In genomic region chr2:230714122-230714453, GRCh38 we compare ENCODE assay signal across 8 cellular contexts. TPM values are rescaled to one million over a fixed set of nuclear protein-coding genes. Genes with fewer than 3 reads are reported as not detected.
DNase-seq lines count a peak whose midpoint lies in the region; ATAC-seq and TF ChIP-seq lines count a peak whose summit lies in the region.

No MANE protein-coding gene starts in this region.

- peak overlapping the region; percentile 91 for H3K27ac Mint-ChIP-seq in activated CD4-positive, alpha-beta memory T cell treated with anti-CD3 and anti-CD28 coated beads for 36 hours
- H3K27ac Mint-ChIP-seq in natural killer cell treated with Interleukin-12 subunit alpha and Interleukin-12 subunit beta and Interleukin-15 and Interleukin-18, amount 100 ng/mL, for 72 hours: peak overlapping the region; percentile 90 to 91

- no peaks in the 10 kb centered on the region for H3K27me3 Mint-ChIP-seq in activated CD4-positive, alpha-beta memory T cell treated with anti-CD3 and anti-CD28 coated beads for 36 hours
- no peaks in the 10 kb centered on the region for H3K27me3 Mint-ChIP-seq in natural killer cell treated with Interleukin-12 subunit alpha and Interleukin-12 subunit beta and Interleukin-15 and Interleukin-18, amount 100 ng/mL, for 72 hours

- POLR2A ChIA-PET in activated CD4-positive, alpha-beta memory T cell treated with anti-CD3 and anti-CD28 coated beads for 36 hours (lab: Charles Lee): interaction anchor here (0.5 to 5.8 kb wide), 11 partner anchors 9 to 91 kb away, joined by 3 to 67 read pairs (median 6); no protein-coding TSS in a partner anchor

- peaks cover 12% of the 10 kb centered on the region for H3K36me3 ChIP-seq in KOPT-K1 (ENCODE audit: insufficient read depth, low read length)
- no peaks in the 10 kb centered on the region for H3K36me3 ChIP-seq in esophagus squamous epithelium

- peak overlapping the region; percentile 63 for H3K27ac ChIP-seq in KOPT-K1 (ENCODE audit: low read depth, low read length, poor library complexity, severe bottlenecking)
- peak overlapping the region; percentile 93 to 99 (median 97) for H3K27ac ChIP-seq in esophagus squamous epithelium

- peak; percentile 33 for DNase-seq in NK-92 treated with Interleukin-12 subunit alpha and Interleukin-12 subunit beta, amount 100 ng/mL, for 24 hours (lab: John Stamatoyannopoulos, UW)
- no peak for DNase-seq in NK-92 (lab: John Stamatoyannopoulos, UW; ENCODE audit: unreplicated experiment)
- peak; percentile 51 for DNase-seq in activated CD4-positive, alpha-beta memory T cell treated with anti-CD3 and anti-CD28 coated beads for 36 hours
- DNase-seq in esophagus squamous epithelium (lab: John Stamatoyannopoulos, UW): no peak
- DNase-seq in natural killer cell treated with Interleukin-12 subunit alpha and Interleukin-12 subunit beta and Interleukin-15 and Interleukin-18, amount 100 ng/mL, for 72 hours (ENCODE audit: low spot score): peak; percentile 64
- DNase-seq in SHP77 treated with DMSO at 0.1 percent for 48 hours (lab: John Stamatoyannopoulos, UW): no peak

- WGBS in esophagus squamous epithelium, 2 donors: 0 to 1% methylated on average over 4 of the region's 4 CpGs

- H3K27me3 ChIP-seq in esophagus squamous epithelium: no peaks in the 10 kb centered on the region

- H3K4me1 Mint-ChIP-seq in activated CD4-positive, alpha-beta memory T cell treated with anti-CD3 and anti-CD28 coated beads for 36 hours (ENCODE audit: low read depth): peaks cover 50% of the 10 kb centered on the region
- peaks cover 49 to 59% of the 10 kb centered on the region in 2 donors for H3K4me1 Mint-ChIP-seq in natural killer cell treated with Interleukin-12 subunit alpha and Interleukin-12 subunit beta and Interleukin-15 and Interleukin-18, amount 100 ng/mL, for 72 hours (ENCODE audit: low read depth in 2 of 2)

- H3K9me3 ChIP-seq in KOPT-K1 (ENCODE audit: insufficient read depth, low read length, poor library complexity, severe bottlenecking) (no peaks in the 10 kb centered on the region), esophagus squamous epithelium (no peaks in the 10 kb centered on the region)

- intact Hi-C loops in activated CD4-positive, alpha-beta memory T cell treated with anti-CD3 and anti-CD28 coated beads for 36 hours (cut with micrococcal nuclease): loop anchor here (1.0 to 10.0 kb wide), 6 partner anchors 9 to 792 kb away; partner anchors contain the start of genes FBXO36, SP100, SP140 and TRIP12
- intact Hi-C loops in esophagus squamous epithelium (cut with DNase I): loop anchor here (5.0 kb wide), 1 partner anchor 83 kb away; no protein-coding TSS in a partner anchor

- TF ChIP-seq POLR2A in esophagus squamous epithelium (IDR thresholded peaks at IDR 0.05): peak in 1 of 4 donors; percentile 5

- H3K4me3 ChIP-seq in esophagus squamous epithelium: peak overlapping the region; percentile 82 to 98 (median 93)

- peak; percentile 52 to 61 for ATAC-seq in natural killer cell treated with Interleukin-12 subunit alpha and Interleukin-12 subunit beta and Interleukin-15 and Interleukin-18, amount 100 ng/mL, for 72 hours
- no peak for ATAC-seq in HG02623 (IDR thresholded peaks at IDR 0.05; ENCODE audit: unreplicated experiment)

- H3K36me3 Mint-ChIP-seq in activated CD4-positive, alpha-beta memory T cell treated with anti-CD3 and anti-CD28 coated beads for 36 hours: peaks cover 25% of the 10 kb centered on the region
- H3K36me3 Mint-ChIP-seq in natural killer cell treated with Interleukin-12 subunit alpha and Interleukin-12 subunit beta and Interleukin-15 and Interleukin-18, amount 100 ng/mL, for 72 hours: peaks cover 22% of the 10 kb centered on the region

- no peak for TF ChIP-seq CTCF in esophagus squamous epithelium (IDR thresholded peaks at IDR 0.05)

- H3K9me3 Mint-ChIP-seq in activated CD4-positive, alpha-beta memory T cell treated with anti-CD3 and anti-CD28 coated beads for 36 hours: no peaks in the 10 kb centered on the region
- no peaks in the 10 kb centered on the region for H3K9me3 Mint-ChIP-seq in natural killer cell treated with Interleukin-12 subunit alpha and Interleukin-12 subunit beta and Interleukin-15 and Interleukin-18, amount 100 ng/mL, for 72 hours

- H3K4me1 ChIP-seq in esophagus squamous epithelium: peaks cover 0 to 62% (median 22%) of the 10 kb centered on the region in 3 donors

- CTCF ChIA-PET in activated CD4-positive, alpha-beta memory T cell treated with anti-CD3 and anti-CD28 coated beads for 36 hours (lab: Charles Lee): interaction anchor here (0.5 to 3.9 kb wide), 32 partner anchors 8 to 647 kb away, joined by 3 to 76 read pairs (median 4); partner anchors contain the start of gene SP140

- H3K4me3 Mint-ChIP-seq in activated CD4-positive, alpha-beta memory T cell treated with anti-CD3 and anti-CD28 coated beads for 36 hours: peak overlapping the region; percentile 87
- peak overlapping the region; percentile 98 for H3K4me3 Mint-ChIP-seq in natural killer cell treated with Interleukin-12 subunit alpha and Interleukin-12 subunit beta and Interleukin-15 and Interleukin-18, amount 100 ng/mL, for 72 hours

RNA-seq across cellular contexts. Expression of gene CAB39, which starts 1.4 kb away (rescaled TPM):
- 100 to 1,000 TPM; 128 to 129 TPM for total RNA-seq in activated CD4-positive, alpha-beta memory T cell treated with anti-CD3 and anti-CD28 coated beads for 36 hours
- 10 to 100 TPM; 47.6 to 80.3 (median 71.8) TPM for total RNA-seq in esophagus squamous epithelium
- total RNA-seq in natural killer cell treated with Interleukin-12 subunit alpha and Interleukin-12 subunit beta and Interleukin-15 and Interleukin-18, amount 100 ng/mL, for 72 hours: 100 to 1,000 TPM; 139 to 146 TPM

Comparison
In these comparisons a context has a peak if more than half of its experiments do, and no peak if none do; other contexts are left out.
1. DNase-seq: peak in NK-92 treated with Interleukin-12 subunit alpha and Interleukin-12 subunit beta, amount 100 ng/mL, for 24 hours (single experiment), activated CD4-positive, alpha-beta memory T cell treated with anti-CD3 and anti-CD28 coated beads for 36 hours (single experiment) and natural killer cell treated with Interleukin-12 subunit alpha and Interleukin-12 subunit beta and Interleukin-15 and Interleukin-18, amount 100 ng/mL, for 72 hours (single experiment); none in NK-92 (single experiment), esophagus squamous epithelium (single experiment) and SHP77 treated with DMSO at 0.1 percent for 48 hours (single experiment).